22 cellular contexts compared by ENCODE assay signal in genomic region chr2:20745924-20746555, GRCh38.
DNase-seq lines count a peak whose midpoint lies in the region; ATAC-seq, FAIRE-seq and TF ChIP-seq lines count a peak whose summit lies in the region.
"Had no signal": no experiment of that assay in that cellular context is flagged by ENCODE, and none has a peak within 500 bp of the region (broad histone marks: within the 10 kb centered on the region; RNA-seq: fewer than 3 reads in every experiment).

No MANE protein-coding gene starts in this region.

- H3K27ac ChIP-seq in kidney (ENCODE audit: low read depth in 2 of 2, low read length in 2 of 2): peak overlapping the region; percentile 71 to 81
- no peak overlapping the region for H3K27ac ChIP-seq in tibial nerve
- H3K27ac ChIP-seq: GM23248, psoas muscle, transverse colon had no signal

- H3K36me3 ChIP-seq in kidney (ENCODE audit: control insufficient read depth in 1 of 2, insufficient read depth in 2 of 2, low read length in 2 of 2) (peaks cover 3 to 4% of the 10 kb centered on the region in 2 donors), tibial nerve (no peaks in the 10 kb centered on the region)
- H3K36me3 ChIP-seq: transverse colon had no signal

- peak; percentile 18 for DNase-seq in EH (ENCODE audit: low read depth)
- peak; percentile 78 for DNase-seq in RCC 7860 (ENCODE audit: low spot score)
- no peak for DNase-seq in kidney
- DNase-seq in renal cortical epithelial cell (ENCODE audit: low read depth): peak; percentile 98
- no peak for DNase-seq in mucosa of gallbladder (ENCODE audit: low spot score)
- DNase-seq in tibial nerve (ENCODE audit: low spot score in 2 of 2): no peak
- DNase-seq in immature natural killer cell: no peak
- DNase-seq: activated effector memory CD4-positive, alpha-beta T cell treated with Interleukin-2 at 50 U/mL for 16 hours; amniotic stem cell; cerebellar nuclear complex; foreskin melanocyte; GM23248; mammary epithelial cell; naive thymus-derived CD8-positive, alpha-beta T cell; NCI-H2081 treated with DMSO at 0.1 percent for 48 hours; psoas muscle; Right ventricle myocardium superior; transverse colon had no signal

- intact Hi-C loops in kidney (cut with DNase I): no loop called here

- H3K4me1 Mint-ChIP-seq in immature natural killer cell: no peaks in the 10 kb centered on the region

- H3K9me3 Mint-ChIP-seq in immature natural killer cell: no peaks in the 10 kb centered on the region
- H3K9me3 Mint-ChIP-seq: stimulated activated memory B cell treated with anti-CD40 and anti-IgM and Interleukin-4, amounts not matched to agents 10 μg/mL and 1 μg/mL and 100 μg/mL, for 72 hours had no signal

- 29 to 59% methylated on average over 2 of the region's 2 CpGs for WGBS in tibial nerve, 2 donors

- TF ChIP-seq CTCF in kidney (IDR thresholded peaks at IDR 0.05; ENCODE audit: borderline replicate concordance, extremely low read depth, insufficient read depth) (no peak), tibial nerve (IDR thresholded peaks at IDR 0.05) (no peak)

- FAIRE-seq in RCC 7860 (lab: Jason Lieb, UNC) (peak; percentile 92), kidney (lab: Jason Lieb, UNC) (peak; percentile 76)
- FAIRE-seq: K562 had no signal

- H3K27ac Mint-ChIP-seq in immature natural killer cell: no peak overlapping the region
- H3K27ac Mint-ChIP-seq: naive thymus-derived CD8-positive, alpha-beta T cell; stimulated activated memory B cell treated with anti-CD40 and anti-IgM and Interleukin-4, amounts not matched to agents 10 μg/mL and 1 μg/mL and 100 μg/mL, for 72 hours had no signal

- no peaks in the 10 kb centered on the region for H3K27me3 Mint-ChIP-seq in immature natural killer cell (ENCODE audit: low read depth in 3 of 3)
- H3K27me3 Mint-ChIP-seq: naive thymus-derived CD8-positive, alpha-beta T cell; stimulated activated memory B cell treated with anti-CD40 and anti-IgM and Interleukin-4, amounts not matched to agents 10 μg/mL and 1 μg/mL and 100 μg/mL, for 72 hours had no signal

- no peak for ATAC-seq in GM18858 (IDR thresholded peaks at IDR 0.05; ENCODE audit: unreplicated experiment)
- ATAC-seq: activated CD4-positive, CD25-positive, alpha-beta regulatory T cell treated with anti-CD3 and anti-CD28 coated beads, Interleukin-2, amount 50 U/mL, for 24 hours; naive thymus-derived CD8-positive, alpha-beta T cell; psoas muscle; stimulated activated memory B cell treated with anti-CD40 and anti-IgM and Interleukin-4, amounts not matched to agents 10 μg/mL and 1 μg/mL and 100 μg/mL, for 72 hours had no signal

- no peak for TF ChIP-seq POLR2A in tibial nerve (IDR thresholded peaks at IDR 0.05)

- H3K4me3 Mint-ChIP-seq in immature natural killer cell: no peak overlapping the region
- H3K4me3 Mint-ChIP-seq: naive thymus-derived CD8-positive, alpha-beta T cell; stimulated activated memory B cell treated with anti-CD40 and anti-IgM and Interleukin-4, amounts not matched to agents 10 μg/mL and 1 μg/mL and 100 μg/mL, for 72 hours had no signal

- H3K9ac ChIP-seq in kidney (ENCODE audit: low read length in 2 of 2): peak overlapping the region in 1 of 2 donors; percentile 23
- H3K9ac ChIP-seq: GM23248 had no signal

- peaks cover 8 to 25% (median 18%) of the 10 kb centered on the region in 3 donors for H3K36me3 Mint-ChIP-seq in immature natural killer cell

- H3K27me3 ChIP-seq in tibial nerve: no peaks in the 10 kb centered on the region
- H3K27me3 ChIP-seq: transverse colon had no signal

- H3K4me3 ChIP-seq in kidney (ENCODE audit: low read length in 2 of 2) (no peak overlapping the region), tibial nerve (no peak overlapping the region)
- H3K4me3 ChIP-seq: GM23248, K562, psoas muscle, transverse colon had no signal

- TF ChIP-seq EP300 in tibial nerve (IDR thresholded peaks at IDR 0.05): no peak

- no peaks in the 10 kb centered on the region for H3K9me3 ChIP-seq in kidney (ENCODE audit: control insufficient read depth in 1 of 2, low read length in 2 of 2)
- no peaks in the 10 kb centered on the region for H3K9me3 ChIP-seq in tibial nerve
- H3K9me3 ChIP-seq: psoas muscle, transverse colon had no signal

- H3K4me1 ChIP-seq in kidney (ENCODE audit: control insufficient read depth in 1 of 2, insufficient read depth in 1 of 2, low read depth in 1 of 2, low read length in 2 of 2): peaks cover 4 to 32% of the 10 kb centered on the region in 2 donors
- H3K4me1 ChIP-seq in tibial nerve: no peaks in the 10 kb centered on the region
- H3K4me1 ChIP-seq: psoas muscle, transverse colon had no signal

Comparison
In these comparisons a context has a peak if more than half of its experiments do, and no peak if none do; other contexts are left out.
1. DNase-seq: peak in EH (single experiment), RCC 7860 (single experiment) and renal cortical epithelial cell (single experiment); none in kidney (single experiment), mucosa of gallbladder (single experiment), tibial nerve (0 of 2) and immature natural killer cell (0 of 3).
2. H3K27ac ChIP-seq: peak in kidney (2 of 2); none in tibial nerve (0 of 4).